In the genomic region with DNA sequence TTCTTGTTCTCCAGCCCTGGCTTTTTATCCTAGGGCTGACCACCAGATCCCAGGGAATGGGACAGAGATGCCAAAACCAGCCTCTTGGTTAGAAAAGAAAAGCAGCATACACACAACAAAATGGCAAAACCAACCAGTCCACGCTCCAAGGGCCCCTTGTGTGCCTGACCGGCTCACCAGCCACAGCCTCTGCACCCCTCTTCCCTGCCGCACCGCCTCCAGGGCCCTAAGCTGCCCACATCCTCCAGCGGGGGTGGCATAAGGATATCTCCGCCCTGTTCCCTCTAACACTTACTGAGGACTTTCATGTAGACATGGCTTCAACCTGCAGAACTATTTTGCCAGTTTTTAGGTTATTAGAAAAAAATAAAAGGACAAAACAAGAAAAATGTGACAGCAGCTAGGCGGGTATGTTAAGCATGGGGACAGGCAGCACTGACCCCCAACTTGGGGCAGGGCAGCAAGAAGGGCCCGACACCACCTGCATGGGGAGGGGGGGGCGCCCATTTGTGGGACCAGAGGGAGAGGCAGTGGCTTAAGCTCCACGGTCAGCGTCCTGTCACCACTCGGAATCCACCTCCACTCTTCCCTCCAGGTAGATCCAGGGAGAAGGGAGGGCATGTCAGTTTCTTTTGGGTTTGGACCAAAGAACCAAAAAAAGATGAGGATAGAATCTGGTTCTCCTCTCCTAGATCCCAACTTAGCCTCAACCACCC, we compare ENCODE assay signal across 15 cellular contexts. TPM values are rescaled to one million over a fixed set of nuclear protein-coding genes. Genes with fewer than 3 reads are reported as not detected.
DNase-seq lines count a peak whose midpoint lies in the region; ATAC-seq, FAIRE-seq and TF ChIP-seq lines count a peak whose summit lies in the region.
"Had no signal": no experiment of that assay in that cellular context is flagged by ENCODE, and none has a peak within 500 bp of the region (broad histone marks: within the 10 kb centered on the region; RNA-seq: fewer than 3 reads in every experiment).

No MANE protein-coding gene starts in this region.

- H3K9me3 ChIP-seq in cardiac muscle cell (ENCODE audit: low read depth) (no peaks in the 10 kb centered on the region), heart right ventricle (no peaks in the 10 kb centered on the region), astrocyte (ENCODE audit: insufficient read depth, low read depth, low read length) (no peaks in the 10 kb centered on the region), mesodermal cell (ENCODE audit: control insufficient read depth, low read length) (no peaks in the 10 kb centered on the region)

- ATAC-seq in heart right ventricle (no peak), GM19452 (IDR thresholded peaks at IDR 0.05; ENCODE audit: unreplicated experiment) (no peak), GM18511 (IDR thresholded peaks at IDR 0.05; ENCODE audit: unreplicated experiment) (no peak)
- ATAC-seq: activated T-helper 17 cell treated with anti-CD3 and anti-CD28 coated beads, Interleukin-2, amount 50 U/mL, for 72 hours; right cardiac atrium; Right ventricle myocardium inferior had no signal

- H3K4me1 ChIP-seq in cardiac muscle cell (ENCODE audit: low read depth) (no peaks in the 10 kb centered on the region), heart right ventricle (peaks cover 0 to 20% (median 5%) of the 10 kb centered on the region in 9 donors), astrocyte (ENCODE audit: insufficient read depth, low read length) (no peaks in the 10 kb centered on the region), mesodermal cell (ENCODE audit: control insufficient read depth, insufficient read depth, low read length, poor library complexity, severe bottlenecking) (no peaks in the 10 kb centered on the region)

- peaks cover 11% of the 10 kb centered on the region for H3K36me3 Mint-ChIP-seq in astrocyte (ENCODE audit: low read depth, unreplicated experiment)

- H4K20me1 ChIP-seq in astrocyte (ENCODE audit: insufficient read depth, low read length), result peaks cover 60% of the 10 kb centered on the region

- intact Hi-C loops in heart right ventricle (cut with DNase I), result no loop called here

- no peaks in the 10 kb centered on the region for H3K27me3 Mint-ChIP-seq in astrocyte (ENCODE audit: low read depth, unreplicated experiment)
- H3K27me3 Mint-ChIP-seq: activated T-helper 17 cell treated with anti-CD3 and anti-CD28 coated beads, Interleukin-2, amount 50 U/mL, for 72 hours had no signal

- DNase-seq in cardiac muscle cell (ENCODE audit: low read depth in 1 of 2, low spot score in 1 of 2) (no peak), heart right ventricle (no peak), astrocyte (ENCODE audit: low read depth) (no peak), substantia nigra (lab: John Stamatoyannopoulos, UW) (no peak), GM19238 (ENCODE audit: insufficient read length, low spot score) (no peak)
- DNase-seq: erythroblast, NCI-H345, right cardiac atrium had no signal

- no peak overlapping the region for H2AFZ ChIP-seq in astrocyte (ENCODE audit: low read depth, low read length)

- H3K4me1 Mint-ChIP-seq in astrocyte (ENCODE audit: low read depth, unreplicated experiment), result no peaks in the 10 kb centered on the region
- H3K4me1 Mint-ChIP-seq: activated T-helper 17 cell treated with anti-CD3 and anti-CD28 coated beads, Interleukin-2, amount 50 U/mL, for 72 hours had no signal

- H3K36me3 ChIP-seq in cardiac muscle cell (peaks cover 65% of the 10 kb centered on the region), heart right ventricle (peaks cover 5 to 100% (median 87%) of the 10 kb centered on the region in 9 donors), astrocyte (ENCODE audit: insufficient read depth, low read length) (peaks cover 27% of the 10 kb centered on the region), mesodermal cell (ENCODE audit: control insufficient read depth, insufficient read depth, low read length) (peaks cover 98% of the 10 kb centered on the region)

- no peaks in the 10 kb centered on the region for H3K79me2 ChIP-seq in astrocyte (ENCODE audit: insufficient read depth, low read length)

- no peak overlapping the region for H3K4me2 ChIP-seq in astrocyte (ENCODE audit: low read length)

- no peak overlapping the region for H3K9ac ChIP-seq in astrocyte (ENCODE audit: low read length)

- WGBS in heart right ventricle, 2 donors, result 86 to 91% methylated on average over 12 of the region's 12 CpGs
- WGBS in mesodermal cell (ENCODE audit: insufficient coverage in 2 of 2), 2 experiments, result 97 to 100% methylated on average over 6 to 7 of the region's 12 CpGs

- peak overlapping the region; percentile 41 for H3K27ac Mint-ChIP-seq in astrocyte (ENCODE audit: unreplicated experiment)

- peak overlapping the region; percentile 75 for H3K27ac ChIP-seq in cardiac muscle cell
- H3K27ac ChIP-seq in heart right ventricle, result peak overlapping the region in 2 of 10 donors; percentile 10 to 36
- no peak overlapping the region for H3K27ac ChIP-seq in astrocyte (ENCODE audit: low read depth, low read length)
- H3K27ac ChIP-seq in mesodermal cell (ENCODE audit: low read depth, low read length, severe bottlenecking), result peak overlapping the region; percentile 29
- peak overlapping the region; percentile 27 for H3K27ac ChIP-seq in substantia nigra (ENCODE audit: low read depth, low read length, poor library complexity, severe bottlenecking)

- H3K27me3 ChIP-seq in cardiac muscle cell (no peaks in the 10 kb centered on the region), heart right ventricle (no peaks in the 10 kb centered on the region), astrocyte (ENCODE audit: insufficient read depth, low read length) (no peaks in the 10 kb centered on the region)

- no peak for TF ChIP-seq CTCF in cardiac muscle cell (IDR thresholded peaks at IDR 0.05; ENCODE audit: low read depth, low read length)
- no peak for TF ChIP-seq CTCF in heart right ventricle (IDR thresholded peaks at IDR 0.05)
- TF ChIP-seq CTCF in astrocyte (IDR thresholded peaks at IDR 0.05; ENCODE audit: insufficient read depth, low read depth, low read length), result no peak

- peaks cover 2% of the 10 kb centered on the region for H3K9me3 Mint-ChIP-seq in astrocyte (ENCODE audit: unreplicated experiment)
- H3K9me3 Mint-ChIP-seq: activated T-helper 17 cell treated with anti-CD3 and anti-CD28 coated beads, Interleukin-2, amount 50 U/mL, for 72 hours; T-helper 2 cell treated with Interferon-gamma antibody and Interleukin-4, amounts not matched to agents 5 μg/mL and 100 μg/mL, for 36 hours had no signal

- FAIRE-seq in astrocyte (lab: Jason Lieb, UNC), result no peak

- H3K4me3 ChIP-seq in cardiac muscle cell (no peak overlapping the region), heart right ventricle (no peak overlapping the region), astrocyte (ENCODE audit: insufficient read depth, low read depth, low read length) (no peak overlapping the region), mesodermal cell (ENCODE audit: extremely low read depth, insufficient read depth, low read length, poor library complexity, severe bottlenecking) (no peak overlapping the region)
- H3K4me3 ChIP-seq: lung had no signal

- H3K4me3 Mint-ChIP-seq in astrocyte (ENCODE audit: unreplicated experiment), result no peak overlapping the region
- H3K4me3 Mint-ChIP-seq: activated T-helper 17 cell treated with anti-CD3 and anti-CD28 coated beads, Interleukin-2, amount 50 U/mL, for 72 hours; T-helper 2 cell treated with Interferon-gamma antibody and Interleukin-4, amounts not matched to agents 5 μg/mL and 100 μg/mL, for 36 hours had no signal

RNA-seq across cellular contexts. Expression of a gene that starts 49.1 kb away (rescaled TPM):
- total RNA-seq in cardiac muscle cell (118 and 120 TPM in 2 replicates), heart right ventricle (10 to 100 TPM; 39.1 to 56.4 (median 45.3) TPM), astrocyte (50.0 and 50.5 TPM in 2 replicates)
- polyA plus RNA-seq in cardiac muscle cell (86.4 and 94.4 TPM in 2 replicates), heart right ventricle (10 to 100 TPM; 31.2 to 42.7 TPM)
- polyA plus RNA-seq in mesodermal cell (2013, experiment 1 of 2), result 74.5 TPM
- 62.4 TPM for polyA plus RNA-seq in mesodermal cell (2013, experiment 2 of 2)
